ENCODE assay signal across 26 cellular contexts in the genomic region with DNA sequence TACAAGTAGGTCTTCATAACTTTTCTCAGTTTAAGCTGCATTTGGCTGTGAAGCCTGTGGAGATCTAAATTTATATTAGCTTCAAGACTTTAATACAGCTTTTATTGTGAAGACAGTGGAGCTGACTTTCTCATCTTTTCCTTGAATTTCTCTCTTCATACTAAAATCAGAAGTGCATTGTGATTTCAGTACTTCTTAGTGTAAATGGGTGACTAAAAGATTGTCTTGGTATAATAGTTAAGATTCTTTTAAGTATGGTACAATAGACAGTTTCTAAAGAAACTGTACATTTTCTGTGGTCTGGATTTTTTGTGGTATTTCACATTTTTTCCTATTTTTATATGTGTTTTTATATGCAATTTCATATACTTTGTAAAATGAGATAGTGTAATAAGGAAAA.
"Had no signal": no experiment of that assay in that cellular context is flagged by ENCODE, and none has a peak within 500 bp of the region (broad histone marks: within the 10 kb centered on the region; RNA-seq: fewer than 3 reads in every experiment).

No MANE protein-coding gene starts in this region.

- H3K9me3 Mint-ChIP-seq: activated CD4-positive, alpha-beta memory T cell treated with anti-CD3 and anti-CD28 coated beads for 36 hours; activated CD4-positive, alpha-beta T cell treated with anti-CD3 and anti-CD28 coated beads, Interleukin-2, amount 10 ng/mL, durations not matched to agents 7 days and 5 days; activated naive CD8-positive, alpha-beta T cell treated with anti-CD3 and anti-CD28 coated beads, Interleukin-2, amount 10 ng/mL, durations not matched to agents 7 days and 5 days; central memory CD8-positive, alpha-beta T cell; IgD-negative memory B cell; T-helper 1 cell treated with Interleukin-12 subunit alpha and Interleukin-12 subunit beta and Interleukin-4 antibody, amounts not matched to agents 30 μg/mL and 1 μg/mL, for 36 hours; WTC11 had no signal

- H3K27me3 Mint-ChIP-seq: activated CD4-positive, alpha-beta memory T cell treated with anti-CD3 and anti-CD28 coated beads for 36 hours; activated CD4-positive, alpha-beta T cell treated with anti-CD3 and anti-CD28 coated beads, Interleukin-2, amount 10 ng/mL, durations not matched to agents 7 days and 5 days; activated naive CD8-positive, alpha-beta T cell treated with anti-CD3 and anti-CD28 coated beads, Interleukin-2, amount 10 ng/mL, durations not matched to agents 7 days and 5 days; central memory CD8-positive, alpha-beta T cell; IgD-negative memory B cell had no signal

- H3K27ac ChIP-seq: Peyer's patch, SJSA1 had no signal

- H3K4me1 Mint-ChIP-seq: IgD-negative memory B cell, WTC11 had no signal

- ATAC-seq: SK-N-SH treated with all-trans-retinoic acid at 6 μM for 48 hours, WTC11 had no signal

- H3K27me3 ChIP-seq: Peyer's patch, SJSA1 had no signal

- H3K4me3 ChIP-seq: Peyer's patch, SJSA1 had no signal

- H3K9me3 ChIP-seq: Peyer's patch, SJSA1 had no signal

- H3K4me3 Mint-ChIP-seq: activated CD4-positive, alpha-beta memory T cell treated with anti-CD3 and anti-CD28 coated beads for 36 hours; activated CD4-positive, alpha-beta T cell treated with anti-CD3 and anti-CD28 coated beads, Interleukin-2, amount 10 ng/mL, durations not matched to agents 7 days and 5 days; activated naive CD8-positive, alpha-beta T cell treated with anti-CD3 and anti-CD28 coated beads, Interleukin-2, amount 10 ng/mL, durations not matched to agents 7 days and 5 days; central memory CD8-positive, alpha-beta T cell; IgD-negative memory B cell; T-helper 1 cell treated with Interleukin-12 subunit alpha and Interleukin-12 subunit beta and Interleukin-4 antibody, amounts not matched to agents 30 μg/mL and 1 μg/mL, for 36 hours; WTC11 had no signal

- FAIRE-seq: bronchial epithelial cell had no signal

- H3K27ac Mint-ChIP-seq: activated CD4-positive, alpha-beta memory T cell treated with anti-CD3 and anti-CD28 coated beads for 36 hours; activated CD4-positive, alpha-beta T cell treated with anti-CD3 and anti-CD28 coated beads, Interleukin-2, amount 10 ng/mL, durations not matched to agents 7 days and 5 days; activated naive CD8-positive, alpha-beta T cell treated with anti-CD3 and anti-CD28 coated beads, Interleukin-2, amount 10 ng/mL, durations not matched to agents 7 days and 5 days; IgD-negative memory B cell; T-helper 1 cell treated with Interleukin-12 subunit alpha and Interleukin-12 subunit beta and Interleukin-4 antibody, amounts not matched to agents 30 μg/mL and 1 μg/mL, for 36 hours; WTC11 had no signal

- DNase-seq: activated CD4-positive, alpha-beta memory T cell treated with anti-CD3 and anti-CD28 coated beads for 36 hours; activated CD4-positive, alpha-beta T cell treated with anti-CD3 and anti-CD28 coated beads, Interleukin-2, amount 10 ng/mL, durations not matched to agents 7 days and 5 days; activated CD4-positive, CD25-positive, alpha-beta regulatory T cell treated with anti-CD3 and anti-CD28 coated beads, Interleukin-2, amount 50 U/mL, for 72 hours; activated CD8-positive, alpha-beta memory T cell treated with anti-CD3 and anti-CD28 coated beads, Interleukin-2, amount 50 U/mL, for 4 hours; activated effector memory CD4-positive, alpha-beta T cell treated with Interleukin-2 at 50 U/mL for 16 hours; activated naive CD4-positive, alpha-beta T cell; activated naive CD8-positive, alpha-beta T cell treated with anti-CD3 and anti-CD28 coated beads, Interleukin-2, amount 10 ng/mL, durations not matched to agents 7 days and 5 days; activated T-cell treated with anti-CD3 and anti-CD28 coated beads, Interleukin-2, amount 50 U/mL, for 1 hour; aorta; KG1; NCI-H1048; NCI-H146; NCI-H187 treated with DMSO at 0.1 percent for 48 hours; NCI-H2081 treated with DMSO at 0.1 percent for 48 hours; NCI-H446; NCI-H524; Peyer's patch; SHP77; T-helper 9 cell had no signal

- H3K4me1 ChIP-seq: Peyer's patch, SJSA1 had no signal
